ENCODE assay signal across 25 cellular contexts in the genomic region with DNA sequence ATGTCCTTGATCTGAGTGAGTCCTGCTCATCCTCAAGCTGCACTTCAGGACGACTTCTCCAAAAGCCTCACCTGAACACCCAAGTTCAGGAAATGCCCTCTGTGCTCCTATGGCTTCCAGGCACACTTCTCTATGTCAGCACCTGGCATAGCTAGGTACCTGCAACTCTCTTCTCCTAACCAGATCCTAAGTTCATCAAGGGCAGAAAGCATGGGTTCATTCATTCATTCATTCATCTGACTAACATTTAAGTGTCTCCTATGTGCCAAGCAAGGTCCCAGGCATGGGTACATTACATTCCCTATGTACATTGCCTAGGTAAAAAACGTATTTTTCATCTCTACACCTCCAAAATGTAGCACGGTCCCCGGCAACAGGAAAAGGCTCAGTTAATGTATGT. TPM values are rescaled to one million over a fixed set of nuclear protein-coding genes. Genes with fewer than 3 reads are reported as not detected.
"Had no signal": no experiment of that assay in that cellular context is flagged by ENCODE, and none has a peak within 500 bp of the region (broad histone marks: within the 10 kb centered on the region; RNA-seq: fewer than 3 reads in every experiment).

No MANE protein-coding gene starts in this region.

- H3K4me1 Mint-ChIP-seq: activated T-helper 17 cell treated with anti-CD3 and anti-CD28 coated beads, Interleukin-2, amount 50 U/mL, for 72 hours; central memory CD8-positive, alpha-beta T cell had no signal

- H3K27me3 ChIP-seq: body of pancreas had no signal

- ATAC-seq: body of pancreas, T-helper 17 cell had no signal

- H3K4me3 Mint-ChIP-seq: activated B cell treated with CpG ODN at 0.5 μM for 24 hours; activated CD4-positive, alpha-beta T cell treated with anti-CD3 and anti-CD28 coated beads, Interleukin-2, amount 10 ng/mL, durations not matched to agents 24 days and 14 days; activated T-helper 17 cell treated with anti-CD3 and anti-CD28 coated beads, Interleukin-2, amount 50 U/mL, for 72 hours; central memory CD8-positive, alpha-beta T cell; dendritic cell treated with granulocyte-macrophage colony-stimulating factor and Interleukin-4, amounts not matched to agents 40 ng/mL and 50 ng/mL, for 4 days; T-helper 17 cell had no signal

- DNase-seq: activated B cell treated with CpG ODN at 0.5 μM for 24 hours; activated CD4-positive, alpha-beta T cell treated with anti-CD3 and anti-CD28 coated beads for 1 hour; activated CD4-positive, alpha-beta T cell treated with anti-CD3 and anti-CD28 coated beads, Interleukin-2, amount 10 ng/mL, durations not matched to agents 24 days and 14 days; activated CD4-positive, alpha-beta T cell treated with anti-CD3 and anti-CD28 coated beads, Interleukin-2, amount 50 U/mL, for 48 hours; activated gamma-delta T cell; activated naive CD4-positive, alpha-beta T cell treated with anti-CD3 and anti-CD28 coated beads, Interleukin-2, amount 50 U/mL, for 16 hours; activated T-cell treated with anti-CD3 and anti-CD28 coated beads for 4 hours; activated T-cell treated with anti-CD3 and anti-CD28 coated beads, Interleukin-2, amount 50 U/mL, for 48 hours; aorta; body of pancreas; Kasumi-1; NCI-H1105 treated with DMSO at 0.1 percent for 48 hours; NCI-H146; NCI-H187 treated with DMSO at 0.1 percent for 48 hours; NCI-H2107; NCI-H2171 treated with DMSO at 0.1 percent for 48 hours; NCI-H526 treated with DMSO at 0.1 percent for 48 hours; NCI-H82; SIG-M5; T-helper 17 cell; T-helper 9 cell had no signal

- H3K9me3 Mint-ChIP-seq: activated B cell treated with CpG ODN at 0.5 μM for 24 hours; activated CD4-positive, alpha-beta T cell treated with anti-CD3 and anti-CD28 coated beads, Interleukin-2, amount 10 ng/mL, durations not matched to agents 24 days and 14 days; activated T-helper 17 cell treated with anti-CD3 and anti-CD28 coated beads, Interleukin-2, amount 50 U/mL, for 72 hours; central memory CD8-positive, alpha-beta T cell; dendritic cell treated with granulocyte-macrophage colony-stimulating factor and Interleukin-4, amounts not matched to agents 40 ng/mL and 50 ng/mL, for 4 days had no signal

- H3K4me1 ChIP-seq: body of pancreas had no signal

- H3K27ac Mint-ChIP-seq: activated B cell treated with CpG ODN at 0.5 μM for 24 hours; activated CD4-positive, alpha-beta T cell treated with anti-CD3 and anti-CD28 coated beads, Interleukin-2, amount 10 ng/mL, durations not matched to agents 24 days and 14 days; activated T-helper 17 cell treated with anti-CD3 and anti-CD28 coated beads, Interleukin-2, amount 50 U/mL, for 72 hours; dendritic cell treated with granulocyte-macrophage colony-stimulating factor and Interleukin-4, amounts not matched to agents 40 ng/mL and 50 ng/mL, for 4 days; T-helper 17 cell had no signal

- H3K9me3 ChIP-seq: body of pancreas had no signal

- H3K4me3 ChIP-seq: body of pancreas had no signal

- H3K27ac ChIP-seq: body of pancreas had no signal

RNA-seq across cellular contexts. Expression of a gene that starts 4.0 kb away (rescaled TPM):
- total RNA-seq: activated B cell treated with CpG ODN at 0.5 μM for 24 hours; activated CD4-positive, alpha-beta T cell treated with anti-CD3 and anti-CD28 coated beads, Interleukin-2, amount 10 ng/mL, durations not matched to agents 24 days and 14 days; body of pancreas; NCI-H460; T-helper 17 cell had no signal
